1 cellular context compared by ENCODE assay signal in genomic region chr12:93772003-93772402, GRCh38.
TF ChIP-seq lines count a peak whose summit lies in the region.

No MANE protein-coding gene starts in this region.

TF ChIP-seq in HEK293, 187 proteins besides CTCF, POLR2A, EP300 and RAD21:
- TF ChIP-seq ZSCAN18 (tag by site-specific recombination; IDR thresholded peaks at IDR 0.05) = no peak
- no peak for TF ChIP-seq ZNF571 (tag by site-specific recombination; IDR thresholded peaks at IDR 0.05)
- no peak for TF ChIP-seq ZNF10 (tag by site-specific recombination; IDR thresholded peaks at IDR 0.05)
- TF ChIP-seq ZNF510 (tag by site-specific recombination; IDR thresholded peaks at IDR 0.05; ENCODE audit: insufficient replicate concordance) = no peak
- no peak for TF ChIP-seq ZNF530 (tag by site-specific recombination; IDR thresholded peaks at IDR 0.05; ENCODE audit: low read depth)
- peak; percentile 31; the same call in 1 of the 2 replicates for TF ChIP-seq PRDM6 (tag by site-specific recombination; IDR thresholded peaks at IDR 0.05)
